Comparison of ENCODE assay signal across 1 cellular context in the genomic region with DNA sequence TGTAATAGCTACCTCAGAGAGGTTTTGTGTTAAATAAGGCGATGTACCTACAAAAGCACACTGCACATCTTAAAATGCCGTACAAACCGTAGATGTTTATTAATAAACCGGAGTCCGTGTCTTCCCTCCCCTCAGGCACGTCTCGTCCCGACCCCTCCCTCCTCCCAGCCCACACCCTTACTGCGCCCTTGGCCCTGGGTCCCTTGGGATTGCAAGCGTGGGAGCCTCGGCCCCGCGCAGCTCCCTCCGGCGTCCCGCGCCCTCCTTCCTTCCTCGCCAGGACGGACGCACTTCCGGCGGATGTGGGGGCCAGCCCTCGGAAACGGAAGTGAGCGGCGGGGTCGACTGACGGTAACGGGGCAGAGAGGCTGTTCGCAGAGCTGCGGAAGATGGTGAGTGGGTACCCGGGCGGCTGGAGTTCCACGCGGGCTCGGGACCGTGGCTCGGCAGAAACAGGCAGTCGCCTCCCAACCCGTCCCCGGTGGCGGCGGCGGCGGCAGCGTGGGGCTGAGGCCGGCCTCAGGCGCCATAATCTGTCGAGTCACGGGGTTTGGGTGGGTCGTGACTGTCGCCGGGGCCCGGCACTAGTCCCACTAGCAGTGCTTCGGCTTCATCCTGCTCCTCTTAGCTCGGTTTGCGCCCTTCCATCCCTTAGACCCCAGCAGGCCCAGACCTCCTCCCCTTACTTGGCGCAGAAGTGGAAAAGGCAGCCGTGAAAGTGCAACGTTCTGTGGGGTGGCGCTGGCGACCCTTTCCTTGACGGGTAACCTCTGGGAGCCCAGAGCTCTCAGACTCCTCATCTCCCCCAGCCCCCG.
TF ChIP-seq lines count a peak whose summit lies in the region.

Gene POMP, plus strand, starts transcription at position 335 of the 815 bp plus-strand sequence. Its CDS starts 55 bp downstream, at position 390.

TF ChIP-seq in GM12878, 131 proteins besides CTCF, POLR2A, EP300 and RAD21 (continued from another document and continues in another):
- TF ChIP-seq, protein P1, sequence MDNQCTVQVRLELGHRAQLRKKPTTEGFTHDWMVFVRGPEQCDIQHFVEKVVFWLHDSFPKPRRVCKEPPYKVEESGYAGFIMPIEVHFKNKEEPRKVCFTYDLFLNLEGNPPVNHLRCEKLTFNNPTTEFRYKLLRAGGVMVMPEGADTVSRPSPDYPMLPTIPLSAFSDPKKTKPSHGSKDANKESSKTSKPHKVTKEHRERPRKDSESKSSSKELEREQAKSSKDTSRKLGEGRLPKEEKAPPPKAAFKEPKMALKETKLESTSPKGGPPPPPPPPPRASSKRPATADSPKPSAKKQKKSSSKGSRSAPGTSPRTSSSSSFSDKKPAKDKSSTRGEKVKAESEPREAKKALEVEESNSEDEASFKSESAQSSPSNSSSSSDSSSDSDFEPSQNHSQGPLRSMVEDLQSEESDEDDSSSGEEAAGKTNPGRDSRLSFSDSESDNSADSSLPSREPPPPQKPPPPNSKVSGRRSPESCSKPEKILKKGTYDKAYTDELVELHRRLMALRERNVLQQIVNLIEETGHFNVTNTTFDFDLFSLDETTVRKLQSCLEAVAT (IDR thresholded peaks at IDR 0.05), result peak; percentile 82; the same call in 1 of the 2 replicates
- TF ChIP-seq ATF3 (IDR thresholded peaks at IDR 0.05; ENCODE audit: borderline replicate concordance, extremely low read depth, low read depth, low read length) (no peak), BMI1 (IDR thresholded peaks at IDR 0.05; ENCODE audit: borderline replicate concordance) (no peak), TCF3 (IDR thresholded peaks at IDR 0.05; ENCODE audit: borderline replicate concordance, insufficient read depth, low read depth, low read length) (peak; percentile 71; the same call in 1 of the 2 replicates), YY1 (IDR thresholded peaks at IDR 0.05; ENCODE audit: low read depth, low read length) (peak; percentile 76), CREM (IDR thresholded peaks at IDR 0.05; ENCODE audit: low read depth) (peak; percentile 90), ZNF687 (IDR thresholded peaks at IDR 0.05) (peak; percentile 76; the same call in 1 of the 2 replicates), FOXM1 (IDR thresholded peaks at IDR 0.05; ENCODE audit: low read depth, low read length) (no peak), CBFB (IDR thresholded peaks at IDR 0.05; ENCODE audit: low read depth) (peak; percentile 76), BACH1 (IDR thresholded peaks at IDR 0.05; ENCODE audit: borderline replicate concordance) (peak; percentile 94), IKZF2 (IDR thresholded peaks at IDR 0.05) (peak; percentile 91 to 93), CHD1 (IDR thresholded peaks at IDR 0.05; ENCODE audit: low read depth, low read length) (no peak), RELA (IDR thresholded peaks at IDR 0.05; ENCODE audit: borderline replicate concordance, partially characterized antibody) (peak; percentile 82), TAF1 (IDR thresholded peaks at IDR 0.05; ENCODE audit: borderline replicate concordance, low read depth, low read length) (peak; percentile 86; the same call in 1 of the 2 replicates), NRF1 (conservative IDR thresholded peaks at IDR 0.05; ENCODE audit: low read depth, low read length) (0 out of 2 replicates have a peak, but pooled peaks have one; percentile 30), TBL1XR1 (IDR thresholded peaks at IDR 0.05; ENCODE audit: low read depth, low read length) (peak; percentile 87), RAD51 (IDR thresholded peaks at IDR 0.05) (peak; percentile 15; the same call in 1 of the 2 replicates), WRNIP1 (IDR thresholded peaks at IDR 0.05; ENCODE audit: borderline replicate concordance, low read depth, low read length) (no peak; the same call in 1 of the 2 replicates), ZNF217 (IDR thresholded peaks at IDR 0.05) (no peak), ZBTB40 (IDR thresholded peaks at IDR 0.05; ENCODE audit: borderline replicate concordance) (peak; percentile 97), PKNOX1 (IDR thresholded peaks at IDR 0.05) (peak; percentile 72), SREBF1 (IDR thresholded peaks at IDR 0.05; ENCODE audit: low read length) (peak; percentile 30; the same call in 1 of the 2 replicates), RCOR1 (conservative IDR thresholded peaks at IDR 0.05; ENCODE audit: low read depth, low read length) (peak; percentile 71; the same call in 1 of the 2 replicates), ZBTB33 (IDR thresholded peaks at IDR 0.05) (no peak), TARDBP (IDR thresholded peaks at IDR 0.05; ENCODE audit: borderline replicate concordance) (0 out of 2 replicates have a peak, but pooled peaks have one; percentile 44), ZNF207 (IDR thresholded peaks at IDR 0.05; ENCODE audit: borderline replicate concordance) (0 out of 2 replicates have a peak, but pooled peaks have one; percentile 29), JUND (IDR thresholded peaks at IDR 0.05; ENCODE audit: low read depth, low read length) (0 out of 2 replicates have a peak, but pooled peaks have one; percentile 29), GATAD2B (conservative IDR thresholded peaks at IDR 0.05; ENCODE audit: low read depth) (peak; percentile 96), USF1 (IDR thresholded peaks at IDR 0.05; ENCODE audit: borderline replicate concordance, extremely low read length, insufficient read depth, low read depth, low read length) (peak; percentile 36), RB1 (IDR thresholded peaks at IDR 0.05; ENCODE audit: borderline replicate concordance) (peak; percentile 98; the same call in 1 of the 2 replicates), SRF (IDR thresholded peaks at IDR 0.05; ENCODE audit: low read depth in 2 of 2, low read length in 2 of 2) (0 out of 4 replicates have a peak, but pooled peaks of 1 of the 2 experiments have one; percentile 26), SPI1 (IDR thresholded peaks at IDR 0.05; ENCODE audit: borderline replicate concordance, insufficient read depth, low read depth, low read length) (peak; percentile 78), NFIC (IDR thresholded peaks at IDR 0.05; ENCODE audit: low read depth, low read length) (peak; percentile 43; the same call in 1 of the 2 replicates), LARP7 (IDR thresholded peaks at IDR 0.05) (peak; percentile 93; the same call in 1 of the 2 replicates)
- TF ChIP-seq, protein P2, sequence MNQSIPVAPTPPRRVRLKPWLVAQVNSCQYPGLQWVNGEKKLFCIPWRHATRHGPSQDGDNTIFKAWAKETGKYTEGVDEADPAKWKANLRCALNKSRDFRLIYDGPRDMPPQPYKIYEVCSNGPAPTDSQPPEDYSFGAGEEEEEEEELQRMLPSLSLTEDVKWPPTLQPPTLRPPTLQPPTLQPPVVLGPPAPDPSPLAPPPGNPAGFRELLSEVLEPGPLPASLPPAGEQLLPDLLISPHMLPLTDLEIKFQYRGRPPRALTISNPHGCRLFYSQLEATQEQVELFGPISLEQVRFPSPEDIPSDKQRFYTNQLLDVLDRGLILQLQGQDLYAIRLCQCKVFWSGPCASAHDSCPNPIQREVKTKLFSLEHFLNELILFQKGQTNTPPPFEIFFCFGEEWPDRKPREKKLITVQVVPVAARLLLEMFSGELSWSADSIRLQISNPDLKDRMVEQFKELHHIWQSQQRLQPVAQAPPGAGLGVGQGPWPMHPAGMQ (IDR thresholded peaks at IDR 0.05; ENCODE audit: borderline replicate concordance), result no peak
- TF ChIP-seq, protein P3, sequence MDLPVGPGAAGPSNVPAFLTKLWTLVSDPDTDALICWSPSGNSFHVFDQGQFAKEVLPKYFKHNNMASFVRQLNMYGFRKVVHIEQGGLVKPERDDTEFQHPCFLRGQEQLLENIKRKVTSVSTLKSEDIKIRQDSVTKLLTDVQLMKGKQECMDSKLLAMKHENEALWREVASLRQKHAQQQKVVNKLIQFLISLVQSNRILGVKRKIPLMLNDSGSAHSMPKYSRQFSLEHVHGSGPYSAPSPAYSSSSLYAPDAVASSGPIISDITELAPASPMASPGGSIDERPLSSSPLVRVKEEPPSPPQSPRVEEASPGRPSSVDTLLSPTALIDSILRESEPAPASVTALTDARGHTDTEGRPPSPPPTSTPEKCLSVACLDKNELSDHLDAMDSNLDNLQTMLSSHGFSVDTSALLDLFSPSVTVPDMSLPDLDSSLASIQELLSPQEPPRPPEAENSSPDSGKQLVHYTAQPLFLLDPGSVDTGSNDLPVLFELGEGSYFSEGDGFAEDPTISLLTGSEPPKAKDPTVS (IDR thresholded peaks at IDR 0.05; ENCODE audit: low read depth, low read length), result no peak
